ENCODE assay signal across 8 cellular contexts in genomic region chr15:40334941-40335795, GRCh38. TPM values are rescaled to one million over a fixed set of nuclear protein-coding genes. Genes with fewer than 3 reads are reported as not detected.
DNase-seq lines count a peak whose midpoint lies in the region; ATAC-seq and TF ChIP-seq lines count a peak whose summit lies in the region.
"Had no signal": no experiment of that assay in that cellular context is flagged by ENCODE, and none has a peak within 500 bp of the region (broad histone marks: within the 10 kb centered on the region; RNA-seq: fewer than 3 reads in every experiment).

No MANE protein-coding gene starts in this region.

- WGBS in esophagus squamous epithelium, 2 donors: 48 to 60% methylated on average over 1 to 13 of the region's 26 CpGs
- 90% methylated on average over 4 of the region's 26 CpGs for WGBS in suprapubic skin

- CTCF ChIA-PET in RWPE1 (lab: Yijun Ruan, JAX): interaction anchor here (0.6 to 0.9 kb wide), 2 partner anchors 9 to 52 kb away, joined by 3 read pairs; no protein-coding TSS in a partner anchor

- intact Hi-C loops in esophagus squamous epithelium (cut with DNase I): no loop called here

- H3K27ac ChIP-seq in RWPE1 (peak overlapping the region; percentile 99), esophagus squamous epithelium (peak overlapping the region; percentile 70 to 95 (median 94)), suprapubic skin (peak overlapping the region; percentile 42)

- H3K4me3 ChIP-seq in esophagus squamous epithelium: no peak overlapping the region
- H3K4me3 ChIP-seq in suprapubic skin: no peak overlapping the region

- DNase-seq in RWPE1 (ENCODE audit: low spot score): no peak
- DNase-seq in esophagus squamous epithelium (lab: John Stamatoyannopoulos, UW): no peak
- DNase-seq in suprapubic skin (ENCODE audit: low spot score in 2 of 2): no peak
- no peak for DNase-seq in HPDE6-E6E7 (ENCODE audit: extremely low spot score)
- DNase-seq: activated CD8-positive, alpha-beta memory T cell treated with anti-CD3 and anti-CD28 coated beads for 24 hours; SHP77 treated with DMSO at 0.1 percent for 48 hours had no signal

- H3K36me3 ChIP-seq in esophagus squamous epithelium (peaks cover 0 to 19% (median 0%) of the 10 kb centered on the region in 3 donors), suprapubic skin (no peaks in the 10 kb centered on the region)

- TF ChIP-seq POLR2A in esophagus squamous epithelium (IDR thresholded peaks at IDR 0.05): no peak
- no peak for TF ChIP-seq POLR2A in suprapubic skin (IDR thresholded peaks at IDR 0.05)

- H3K27me3 ChIP-seq in esophagus squamous epithelium (no peaks in the 10 kb centered on the region), suprapubic skin (no peaks in the 10 kb centered on the region)

- no peak for TF ChIP-seq CTCF in RWPE1 (conservative IDR thresholded peaks at IDR 0.05; ENCODE audit: low read depth)
- no peak for TF ChIP-seq CTCF in esophagus squamous epithelium (IDR thresholded peaks at IDR 0.05)
- TF ChIP-seq CTCF in suprapubic skin (IDR thresholded peaks at IDR 0.05): no peak

- no peak for TF ChIP-seq EP300 in suprapubic skin (IDR thresholded peaks at IDR 0.05)

- ATAC-seq in HG03571 (IDR thresholded peaks at IDR 0.05; ENCODE audit: unreplicated experiment): no peak

- H3K4me1 ChIP-seq in esophagus squamous epithelium: peaks cover 59 to 90% (median 63%) of the 10 kb centered on the region in 3 donors
- H3K4me1 ChIP-seq in suprapubic skin: peaks cover 63% of the 10 kb centered on the region

- POLR2A ChIA-PET in RWPE1 (lab: Yijun Ruan, JAX; ENCODE audit: low non-redundant PET): no interaction called here

- H3K9me3 ChIP-seq in esophagus squamous epithelium (no peaks in the 10 kb centered on the region), suprapubic skin (no peaks in the 10 kb centered on the region)

RNA-seq across cellular contexts. Expression of gene CCDC9B, which starts 5.6 kb away (rescaled TPM):
- total RNA-seq in esophagus squamous epithelium (10 to 100 TPM in 3 of 4 donors, 1 to 10 TPM in 1; 5.4 to 34.4 (median 15.0) TPM), suprapubic skin (10 to 100 TPM in 2 of 4 donors, 1 to 10 TPM in 2; 6.1 to 47.9 (median 10.9) TPM)

RNA-seq across cellular contexts. Expression of gene INAFM2, which starts 11.7 kb away (rescaled TPM):
- total RNA-seq in esophagus squamous epithelium (10 to 100 TPM in 1 of 4 donors, 1 to 10 TPM in 3; 4.7 to 10.1 (median 8.1) TPM), suprapubic skin (1 to 10 TPM; 3.3 to 9.1 (median 6.1) TPM)

RNA-seq across cellular contexts. Expression of gene PHGR1, which starts 15.7 kb away (rescaled TPM):
- total RNA-seq in esophagus squamous epithelium (not detected), suprapubic skin (not detected)
- total RNA-seq: glomerular endothelial cell had no signal

RNA-seq across cellular contexts. Expression of gene DISP2, which starts 22.9 kb away (rescaled TPM):
- total RNA-seq in esophagus squamous epithelium (under 1 TPM in 2 of 4 donors, not detected in 2; under 0.01 TPM), suprapubic skin (under 1 TPM in 3 of 4 donors, not detected in 1; 0.04 to 0.21 (median 0.05) TPM)

RNA-seq across cellular contexts. Expression of gene PLCB2, which starts 27.4 kb away (rescaled TPM):
- total RNA-seq in esophagus squamous epithelium (10 to 100 TPM in 3 of 4 donors, 1 to 10 TPM in 1; 6.1 to 15.9 (median 10.4) TPM), suprapubic skin (1 to 10 TPM in 3 of 4 donors, under 1 TPM in 1; 0.34 to 3.0 (median 2.0) TPM)

Comparison
In these comparisons a context has a peak if more than half of its experiments do, and no peak if none do; other contexts are left out.
1. H3K27ac ChIP-seq: peak in every context shown above with its lines; median percentile 99 in RWPE1; 94 in esophagus squamous epithelium; 42 in suprapubic skin.